Comparison of ENCODE assay signal across 1 cellular context in the genomic region with DNA sequence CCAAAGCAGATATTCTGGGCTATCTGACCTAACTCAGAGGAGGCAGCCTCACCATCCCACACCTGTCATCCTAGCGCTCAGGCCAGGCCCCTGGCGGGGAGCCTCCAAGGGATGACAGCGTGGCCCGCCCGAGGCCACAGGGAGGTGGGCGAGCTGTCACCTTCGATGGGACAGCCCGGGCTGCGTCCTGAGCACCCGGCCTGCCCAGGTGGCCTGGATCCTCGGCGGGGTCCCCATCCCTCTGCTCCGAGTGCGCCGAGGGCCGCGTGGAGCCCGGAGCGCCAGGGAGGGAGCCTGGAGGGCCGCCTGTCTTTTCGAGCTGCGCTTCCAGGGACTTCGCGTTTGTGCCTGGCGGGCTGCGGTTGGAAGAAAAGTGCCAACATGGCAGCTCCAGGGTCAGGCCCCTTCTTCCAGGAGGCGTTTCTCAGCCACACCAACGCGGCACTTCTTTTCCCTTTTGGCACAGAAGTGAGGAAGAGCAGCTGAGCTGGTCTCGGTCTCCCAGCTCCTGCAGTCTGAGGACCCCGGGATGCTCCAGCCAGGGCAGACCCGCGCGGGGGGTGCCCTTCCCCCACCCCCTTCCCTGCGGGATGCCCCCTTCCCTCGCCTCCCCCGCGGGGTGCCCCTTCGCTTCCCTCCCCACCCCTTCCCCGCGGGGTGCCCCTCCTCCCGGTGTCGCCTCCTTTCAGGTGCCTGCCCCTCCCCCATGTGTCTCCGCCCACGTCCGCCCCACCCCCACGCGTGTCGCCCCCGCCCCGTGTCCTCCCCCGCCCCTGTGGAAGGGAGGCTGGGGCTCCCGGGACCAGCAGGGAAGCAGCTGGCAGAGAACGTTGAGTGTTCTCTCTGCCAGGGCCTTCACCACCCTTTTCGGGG.
TF ChIP-seq lines count a peak whose summit lies in the region.

No MANE protein-coding gene starts in this region.

TF ChIP-seq in K562, 482 proteins besides CTCF, POLR2A, EP300 and RAD21 (continued from another document):
- TF ChIP-seq NFIC (IDR thresholded peaks at IDR 0.05) = peak; percentile 93
- TF ChIP-seq, protein P1, sequence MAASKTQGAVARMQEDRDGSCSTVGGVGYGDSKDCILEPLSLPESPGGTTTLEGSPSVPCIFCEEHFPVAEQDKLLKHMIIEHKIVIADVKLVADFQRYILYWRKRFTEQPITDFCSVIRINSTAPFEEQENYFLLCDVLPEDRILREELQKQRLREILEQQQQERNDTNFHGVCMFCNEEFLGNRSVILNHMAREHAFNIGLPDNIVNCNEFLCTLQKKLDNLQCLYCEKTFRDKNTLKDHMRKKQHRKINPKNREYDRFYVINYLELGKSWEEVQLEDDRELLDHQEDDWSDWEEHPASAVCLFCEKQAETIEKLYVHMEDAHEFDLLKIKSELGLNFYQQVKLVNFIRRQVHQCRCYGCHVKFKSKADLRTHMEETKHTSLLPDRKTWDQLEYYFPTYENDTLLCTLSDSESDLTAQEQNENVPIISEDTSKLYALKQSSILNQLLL (CRISPR knock-in tag; IDR thresholded peaks at IDR 0.05; ENCODE audit: borderline replicate concordance) = no peak
- TF ChIP-seq POLR2G (IDR thresholded peaks at IDR 0.05; ENCODE audit: low read depth, low read length) = no peak
- no peak for TF ChIP-seq RBM15 (IDR thresholded peaks at IDR 0.05; ENCODE audit: insufficient read depth, low read length)
- TF ChIP-seq ZNF696 (CRISPR knock-in tag; conservative IDR thresholded peaks at IDR 0.05) = no peak
- no peak for TF ChIP-seq MAFG (tag; conservative IDR thresholded peaks at IDR 0.05)
- TF ChIP-seq PYGO2 (tag; IDR thresholded peaks at IDR 0.05) = no peak
- no peak for TF ChIP-seq HNRNPL (IDR thresholded peaks at IDR 0.05; ENCODE audit: low read depth, low read length)
- TF ChIP-seq EGR1 (conservative IDR thresholded peaks at IDR 0.05) = peak; percentile 37; the same call in 1 of the 2 replicates
- no peak for TF ChIP-seq POLR3G (IDR thresholded peaks at IDR 0.05; ENCODE audit: extremely low read depth, insufficient read length, insufficient replicate concordance)
- TF ChIP-seq SRSF3 (IDR thresholded peaks at IDR 0.05; ENCODE audit: insufficient read depth, low read length) = no peak
- TF ChIP-seq ZNF408 (CRISPR knock-in tag; IDR thresholded peaks at IDR 0.05; ENCODE audit: low read depth) = no peak
- no peak for TF ChIP-seq SNIP1 (IDR thresholded peaks at IDR 0.05; ENCODE audit: low read depth)
- TF ChIP-seq, protein P2, sequence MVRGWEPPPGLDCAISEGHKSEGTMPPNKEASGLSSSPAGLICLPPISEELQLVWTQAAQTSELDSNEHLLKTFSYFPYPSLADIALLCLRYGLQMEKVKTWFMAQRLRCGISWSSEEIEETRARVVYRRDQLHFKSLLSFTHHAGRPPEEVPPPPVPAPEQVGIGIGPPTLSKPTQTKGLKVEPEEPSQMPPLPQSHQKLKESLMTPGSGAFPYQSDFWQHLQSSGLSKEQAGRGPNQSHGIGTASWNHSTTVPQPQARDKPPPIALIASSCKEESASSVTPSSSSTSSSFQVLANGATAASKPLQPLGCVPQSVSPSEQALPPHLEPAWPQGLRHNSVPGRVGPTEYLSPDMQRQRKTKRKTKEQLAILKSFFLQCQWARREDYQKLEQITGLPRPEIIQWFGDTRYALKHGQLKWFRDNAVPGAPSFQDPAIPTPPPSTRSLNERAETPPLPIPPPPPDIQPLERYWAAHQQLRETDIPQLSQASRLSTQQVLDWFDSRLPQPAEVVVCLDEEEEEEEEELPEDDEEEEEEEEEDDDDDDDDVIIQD (CRISPR knock-in tag; IDR thresholded peaks at IDR 0.05) = no peak
- TF ChIP-seq, protein P3, sequence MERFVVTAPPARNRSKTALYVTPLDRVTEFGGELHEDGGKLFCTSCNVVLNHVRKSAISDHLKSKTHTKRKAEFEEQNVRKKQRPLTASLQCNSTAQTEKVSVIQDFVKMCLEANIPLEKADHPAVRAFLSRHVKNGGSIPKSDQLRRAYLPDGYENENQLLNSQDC (CRISPR knock-in tag; IDR thresholded peaks at IDR 0.05) = no peak
- no peak for TF ChIP-seq FOXK1 (CRISPR knock-in tag; IDR thresholded peaks at IDR 0.05; ENCODE audit: borderline replicate concordance)
- TF ChIP-seq, protein P4, sequence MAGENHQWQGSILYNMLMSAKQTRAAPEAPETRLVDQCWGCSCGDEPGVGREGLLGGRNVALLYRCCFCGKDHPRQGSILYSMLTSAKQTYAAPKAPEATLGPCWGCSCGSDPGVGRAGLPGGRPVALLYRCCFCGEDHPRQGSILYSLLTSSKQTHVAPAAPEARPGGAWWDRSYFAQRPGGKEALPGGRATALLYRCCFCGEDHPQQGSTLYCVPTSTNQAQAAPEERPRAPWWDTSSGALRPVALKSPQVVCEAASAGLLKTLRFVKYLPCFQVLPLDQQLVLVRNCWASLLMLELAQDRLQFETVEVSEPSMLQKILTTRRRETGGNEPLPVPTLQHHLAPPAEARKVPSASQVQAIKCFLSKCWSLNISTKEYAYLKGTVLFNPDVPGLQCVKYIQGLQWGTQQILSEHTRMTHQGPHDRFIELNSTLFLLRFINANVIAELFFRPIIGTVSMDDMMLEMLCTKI (IDR thresholded peaks at IDR 0.05; ENCODE audit: partially characterized antibody) = no peak
- TF ChIP-seq, protein P5, sequence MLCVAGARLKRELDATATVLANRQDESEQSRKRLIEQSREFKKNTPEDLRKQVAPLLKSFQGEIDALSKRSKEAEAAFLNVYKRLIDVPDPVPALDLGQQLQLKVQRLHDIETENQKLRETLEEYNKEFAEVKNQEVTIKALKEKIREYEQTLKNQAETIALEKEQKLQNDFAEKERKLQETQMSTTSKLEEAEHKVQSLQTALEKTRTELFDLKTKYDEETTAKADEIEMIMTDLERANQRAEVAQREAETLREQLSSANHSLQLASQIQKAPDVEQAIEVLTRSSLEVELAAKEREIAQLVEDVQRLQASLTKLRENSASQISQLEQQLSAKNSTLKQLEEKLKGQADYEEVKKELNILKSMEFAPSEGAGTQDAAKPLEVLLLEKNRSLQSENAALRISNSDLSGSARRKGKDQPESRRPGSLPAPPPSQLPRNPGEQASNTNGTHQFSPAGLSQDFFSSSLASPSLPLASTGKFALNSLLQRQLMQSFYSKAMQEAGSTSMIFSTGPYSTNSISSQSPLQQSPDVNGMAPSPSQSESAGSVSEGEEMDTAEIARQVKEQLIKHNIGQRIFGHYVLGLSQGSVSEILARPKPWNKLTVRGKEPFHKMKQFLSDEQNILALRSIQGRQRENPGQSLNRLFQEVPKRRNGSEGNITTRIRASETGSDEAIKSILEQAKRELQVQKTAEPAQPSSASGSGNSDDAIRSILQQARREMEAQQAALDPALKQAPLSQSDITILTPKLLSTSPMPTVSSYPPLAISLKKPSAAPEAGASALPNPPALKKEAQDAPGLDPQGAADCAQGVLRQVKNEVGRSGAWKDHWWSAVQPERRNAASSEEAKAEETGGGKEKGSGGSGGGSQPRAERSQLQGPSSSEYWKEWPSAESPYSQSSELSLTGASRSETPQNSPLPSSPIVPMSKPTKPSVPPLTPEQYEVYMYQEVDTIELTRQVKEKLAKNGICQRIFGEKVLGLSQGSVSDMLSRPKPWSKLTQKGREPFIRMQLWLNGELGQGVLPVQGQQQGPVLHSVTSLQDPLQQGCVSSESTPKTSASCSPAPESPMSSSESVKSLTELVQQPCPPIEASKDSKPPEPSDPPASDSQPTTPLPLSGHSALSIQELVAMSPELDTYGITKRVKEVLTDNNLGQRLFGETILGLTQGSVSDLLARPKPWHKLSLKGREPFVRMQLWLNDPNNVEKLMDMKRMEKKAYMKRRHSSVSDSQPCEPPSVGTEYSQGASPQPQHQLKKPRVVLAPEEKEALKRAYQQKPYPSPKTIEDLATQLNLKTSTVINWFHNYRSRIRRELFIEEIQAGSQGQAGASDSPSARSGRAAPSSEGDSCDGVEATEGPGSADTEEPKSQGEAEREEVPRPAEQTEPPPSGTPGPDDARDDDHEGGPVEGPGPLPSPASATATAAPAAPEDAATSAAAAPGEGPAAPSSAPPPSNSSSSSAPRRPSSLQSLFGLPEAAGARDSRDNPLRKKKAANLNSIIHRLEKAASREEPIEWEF (CRISPR knock-in tag; IDR thresholded peaks at IDR 0.05) = no peak
- TF ChIP-seq, protein P6, sequence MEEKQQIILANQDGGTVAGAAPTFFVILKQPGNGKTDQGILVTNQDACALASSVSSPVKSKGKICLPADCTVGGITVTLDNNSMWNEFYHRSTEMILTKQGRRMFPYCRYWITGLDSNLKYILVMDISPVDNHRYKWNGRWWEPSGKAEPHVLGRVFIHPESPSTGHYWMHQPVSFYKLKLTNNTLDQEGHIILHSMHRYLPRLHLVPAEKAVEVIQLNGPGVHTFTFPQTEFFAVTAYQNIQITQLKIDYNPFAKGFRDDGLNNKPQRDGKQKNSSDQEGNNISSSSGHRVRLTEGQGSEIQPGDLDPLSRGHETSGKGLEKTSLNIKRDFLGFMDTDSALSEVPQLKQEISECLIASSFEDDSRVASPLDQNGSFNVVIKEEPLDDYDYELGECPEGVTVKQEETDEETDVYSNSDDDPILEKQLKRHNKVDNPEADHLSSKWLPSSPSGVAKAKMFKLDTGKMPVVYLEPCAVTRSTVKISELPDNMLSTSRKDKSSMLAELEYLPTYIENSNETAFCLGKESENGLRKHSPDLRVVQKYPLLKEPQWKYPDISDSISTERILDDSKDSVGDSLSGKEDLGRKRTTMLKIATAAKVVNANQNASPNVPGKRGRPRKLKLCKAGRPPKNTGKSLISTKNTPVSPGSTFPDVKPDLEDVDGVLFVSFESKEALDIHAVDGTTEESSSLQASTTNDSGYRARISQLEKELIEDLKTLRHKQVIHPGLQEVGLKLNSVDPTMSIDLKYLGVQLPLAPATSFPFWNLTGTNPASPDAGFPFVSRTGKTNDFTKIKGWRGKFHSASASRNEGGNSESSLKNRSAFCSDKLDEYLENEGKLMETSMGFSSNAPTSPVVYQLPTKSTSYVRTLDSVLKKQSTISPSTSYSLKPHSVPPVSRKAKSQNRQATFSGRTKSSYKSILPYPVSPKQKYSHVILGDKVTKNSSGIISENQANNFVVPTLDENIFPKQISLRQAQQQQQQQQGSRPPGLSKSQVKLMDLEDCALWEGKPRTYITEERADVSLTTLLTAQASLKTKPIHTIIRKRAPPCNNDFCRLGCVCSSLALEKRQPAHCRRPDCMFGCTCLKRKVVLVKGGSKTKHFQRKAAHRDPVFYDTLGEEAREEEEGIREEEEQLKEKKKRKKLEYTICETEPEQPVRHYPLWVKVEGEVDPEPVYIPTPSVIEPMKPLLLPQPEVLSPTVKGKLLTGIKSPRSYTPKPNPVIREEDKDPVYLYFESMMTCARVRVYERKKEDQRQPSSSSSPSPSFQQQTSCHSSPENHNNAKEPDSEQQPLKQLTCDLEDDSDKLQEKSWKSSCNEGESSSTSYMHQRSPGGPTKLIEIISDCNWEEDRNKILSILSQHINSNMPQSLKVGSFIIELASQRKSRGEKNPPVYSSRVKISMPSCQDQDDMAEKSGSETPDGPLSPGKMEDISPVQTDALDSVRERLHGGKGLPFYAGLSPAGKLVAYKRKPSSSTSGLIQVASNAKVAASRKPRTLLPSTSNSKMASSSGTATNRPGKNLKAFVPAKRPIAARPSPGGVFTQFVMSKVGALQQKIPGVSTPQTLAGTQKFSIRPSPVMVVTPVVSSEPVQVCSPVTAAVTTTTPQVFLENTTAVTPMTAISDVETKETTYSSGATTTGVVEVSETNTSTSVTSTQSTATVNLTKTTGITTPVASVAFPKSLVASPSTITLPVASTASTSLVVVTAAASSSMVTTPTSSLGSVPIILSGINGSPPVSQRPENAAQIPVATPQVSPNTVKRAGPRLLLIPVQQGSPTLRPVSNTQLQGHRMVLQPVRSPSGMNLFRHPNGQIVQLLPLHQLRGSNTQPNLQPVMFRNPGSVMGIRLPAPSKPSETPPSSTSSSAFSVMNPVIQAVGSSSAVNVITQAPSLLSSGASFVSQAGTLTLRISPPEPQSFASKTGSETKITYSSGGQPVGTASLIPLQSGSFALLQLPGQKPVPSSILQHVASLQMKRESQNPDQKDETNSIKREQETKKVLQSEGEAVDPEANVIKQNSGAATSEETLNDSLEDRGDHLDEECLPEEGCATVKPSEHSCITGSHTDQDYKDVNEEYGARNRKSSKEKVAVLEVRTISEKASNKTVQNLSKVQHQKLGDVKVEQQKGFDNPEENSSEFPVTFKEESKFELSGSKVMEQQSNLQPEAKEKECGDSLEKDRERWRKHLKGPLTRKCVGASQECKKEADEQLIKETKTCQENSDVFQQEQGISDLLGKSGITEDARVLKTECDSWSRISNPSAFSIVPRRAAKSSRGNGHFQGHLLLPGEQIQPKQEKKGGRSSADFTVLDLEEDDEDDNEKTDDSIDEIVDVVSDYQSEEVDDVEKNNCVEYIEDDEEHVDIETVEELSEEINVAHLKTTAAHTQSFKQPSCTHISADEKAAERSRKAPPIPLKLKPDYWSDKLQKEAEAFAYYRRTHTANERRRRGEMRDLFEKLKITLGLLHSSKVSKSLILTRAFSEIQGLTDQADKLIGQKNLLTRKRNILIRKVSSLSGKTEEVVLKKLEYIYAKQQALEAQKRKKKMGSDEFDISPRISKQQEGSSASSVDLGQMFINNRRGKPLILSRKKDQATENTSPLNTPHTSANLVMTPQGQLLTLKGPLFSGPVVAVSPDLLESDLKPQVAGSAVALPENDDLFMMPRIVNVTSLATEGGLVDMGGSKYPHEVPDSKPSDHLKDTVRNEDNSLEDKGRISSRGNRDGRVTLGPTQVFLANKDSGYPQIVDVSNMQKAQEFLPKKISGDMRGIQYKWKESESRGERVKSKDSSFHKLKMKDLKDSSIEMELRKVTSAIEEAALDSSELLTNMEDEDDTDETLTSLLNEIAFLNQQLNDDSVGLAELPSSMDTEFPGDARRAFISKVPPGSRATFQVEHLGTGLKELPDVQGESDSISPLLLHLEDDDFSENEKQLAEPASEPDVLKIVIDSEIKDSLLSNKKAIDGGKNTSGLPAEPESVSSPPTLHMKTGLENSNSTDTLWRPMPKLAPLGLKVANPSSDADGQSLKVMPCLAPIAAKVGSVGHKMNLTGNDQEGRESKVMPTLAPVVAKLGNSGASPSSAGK (IDR thresholded peaks at IDR 0.05) = peak; percentile 36; the same call in 1 of the 2 replicates
- TF ChIP-seq CTBP1 (IDR thresholded peaks at IDR 0.05; ENCODE audit: borderline replicate concordance) = peak; percentile 74
